8 cellular contexts compared by ENCODE assay signal in the genomic region with DNA sequence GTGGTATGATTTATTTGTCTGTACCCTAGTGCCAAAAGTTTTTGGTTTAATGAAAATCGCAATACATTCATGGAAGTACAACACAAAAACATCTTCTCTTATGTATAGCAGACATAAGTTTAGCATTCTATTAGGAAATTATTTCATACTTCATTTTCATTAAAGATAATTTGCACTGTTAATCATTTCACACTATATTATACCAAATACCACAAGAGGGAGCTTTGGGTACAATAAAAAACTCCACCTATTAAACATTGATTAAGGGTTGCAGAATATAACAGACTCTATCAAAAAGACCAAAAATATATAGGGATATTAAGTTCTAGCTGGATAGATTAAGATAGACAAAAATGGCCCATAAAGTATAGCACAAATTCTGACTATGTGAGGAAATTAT.
DNase-seq lines count a peak whose midpoint lies in the region; ATAC-seq and TF ChIP-seq lines count a peak whose summit lies in the region.

No MANE protein-coding gene starts in this region.

- H3K36me3 ChIP-seq in psoas muscle (ENCODE audit: insufficient read depth in 1 of 2, low read depth in 1 of 2) = peaks cover 0 to 8% of the 10 kb centered on the region in 2 donors

- no peaks in the 10 kb centered on the region for H3K27me3 ChIP-seq in psoas muscle (ENCODE audit: insufficient read depth in 3 of 3, low read length in 2 of 3)

- H3K4me3 ChIP-seq in psoas muscle = no peak overlapping the region

- no peak for TF ChIP-seq POLR2A in erythroblast (IDR thresholded peaks at IDR 0.05; ENCODE audit: low read length)

- 81 to 100% (median 85%) methylated on average over 1 of the region's 1 CpG for WGBS in psoas muscle, 3 donors

- TF ChIP-seq CTCF in GM10248 (IDR thresholded peaks at IDR 0.05; ENCODE audit: control extremely low read depth, extremely low read depth, low read depth, missing control alignments) = peak; percentile 43
- TF ChIP-seq CTCF in psoas muscle (IDR thresholded peaks at IDR 0.05) = peak; percentile 63

- peak; percentile 18 for DNase-seq in GM10248 (ENCODE audit: extremely low spot score)
- peak; percentile 27 for DNase-seq in NCI-H460 (ENCODE audit: extremely low read depth, low read depth)
- DNase-seq in erythroblast (lab: John Stamatoyannopoulos, UW) = peak; percentile 18 to 32
- DNase-seq in psoas muscle = no peak
- no peak for DNase-seq in anterior cingulate cortex (lab: John Stamatoyannopoulos, UW)
- DNase-seq in stimulated activated CD4-positive, alpha-beta T cell treated with anti-CD3 and anti-CD28 coated beads, Interleukin-12 subunit alpha, Interleukin-12 subunit beta, amount 100 ng/mL, for 4 hours = no peak
- no peak for DNase-seq in retina
- no peak for DNase-seq in dedifferentiated amniotic fluid mesenchymal stem cell (ENCODE audit: extremely low spot score)

- intact Hi-C loops in psoas muscle (cut with DNase I) = loop anchor here in 1 of 2 donors (2.0 to 10.0 kb wide), 2 partner anchors 108 to 210 kb away; no protein-coding TSS in a partner anchor

- peak; percentile 39 to 61 (median 56) for ATAC-seq in psoas muscle

- peaks cover 38% of the 10 kb centered on the region for H3K4me1 ChIP-seq in psoas muscle

- no peaks in the 10 kb centered on the region for H3K9me3 ChIP-seq in psoas muscle

- POLR2A ChIA-PET in GM10248 (lab: Yijun Ruan, JAX) = no interaction called here

- H3K27ac ChIP-seq in psoas muscle = no peak overlapping the region

- CTCF ChIA-PET in GM10248 (lab: Yijun Ruan, JAX) = interaction anchor here (0.8 to 2.4 kb wide), 10 partner anchors 9 to 348 kb away, joined by 3 to 11 read pairs (median 3); a partner anchor contains a TSS

Comparison
In these comparisons a context has a peak if more than half of its experiments do, and no peak if none do; other contexts are left out.
1. DNase-seq: peak in GM10248 (single experiment), NCI-H460 (single experiment) and erythroblast (2 of 2); none in psoas muscle (0 of 2), anterior cingulate cortex (0 of 58), stimulated activated CD4-positive, alpha-beta T cell treated with anti-CD3 and anti-CD28 coated beads, Interleukin-12 subunit alpha, Interleukin-12 subunit beta, amount 100 ng/mL, for 4 hours (single experiment), retina (single experiment) and dedifferentiated amniotic fluid mesenchymal stem cell (single experiment).